18 cellular contexts compared by ENCODE assay signal in the genomic region with DNA sequence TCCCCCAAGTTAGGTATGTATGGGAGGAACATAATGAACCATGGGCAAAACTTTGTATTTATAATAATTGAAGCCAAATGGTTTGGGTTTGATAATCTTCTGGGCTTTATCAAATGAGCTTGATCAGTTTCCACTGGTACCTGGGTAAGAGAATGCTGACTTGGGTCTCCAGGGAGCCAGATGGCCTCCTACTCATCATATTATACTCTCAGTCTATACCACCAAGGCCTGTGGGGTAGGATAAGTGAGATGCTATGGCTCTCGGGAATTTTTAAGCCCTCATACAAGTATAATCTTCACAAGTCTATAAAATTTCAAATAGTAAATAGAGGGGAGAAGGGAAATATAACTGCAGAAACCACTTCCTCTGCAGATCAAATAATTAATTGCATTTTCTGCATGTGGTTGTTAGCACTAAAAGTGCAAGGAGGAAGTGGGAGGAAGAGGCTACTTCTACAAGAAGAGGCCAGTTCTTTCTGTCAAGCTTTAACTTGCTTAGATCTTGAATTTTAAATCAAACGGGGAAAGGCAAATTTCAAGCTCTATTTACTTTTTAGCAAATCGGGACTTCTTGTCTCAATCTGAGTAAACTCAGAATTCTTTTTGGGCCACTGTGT.
DNase-seq lines count a peak whose midpoint lies in the region; ATAC-seq and TF ChIP-seq lines count a peak whose summit lies in the region.
"Had no signal": no experiment of that assay in that cellular context is flagged by ENCODE, and none has a peak within 500 bp of the region (broad histone marks: within the 10 kb centered on the region; RNA-seq: fewer than 3 reads in every experiment).

No MANE protein-coding gene starts in this region.

- H3K23me2 ChIP-seq in H9 (ENCODE audit: insufficient read length, low read depth, low read length, poor library complexity, severe bottlenecking), result no peaks in the 10 kb centered on the region

- H4K5ac ChIP-seq in H9 (ENCODE audit: insufficient read length, low read depth, low read length), result no peak overlapping the region

- no peaks in the 10 kb centered on the region for H3K79me2 ChIP-seq in H9 (ENCODE audit: insufficient read depth, low read length)

- no peaks in the 10 kb centered on the region for H3K4me1 ChIP-seq in H9 (ENCODE audit: insufficient read depth, low read length)
- H3K4me1 ChIP-seq: tibial artery had no signal

- no peaks in the 10 kb centered on the region for H3K79me1 ChIP-seq in H9 (ENCODE audit: insufficient read depth, low read depth, low read length, poor library complexity, severe bottlenecking)

- no peak overlapping the region for H2BK12ac ChIP-seq in H9 (ENCODE audit: insufficient read length, low read depth, low read length)

- H3K36me3 Mint-ChIP-seq in H9 (ENCODE audit: insufficient read depth in 1 of 3, low read depth in 3 of 3), result no peaks in the 10 kb centered on the region
- H3K36me3 Mint-ChIP-seq: activated naive CD8-positive, alpha-beta T cell treated with anti-CD3 and anti-CD28 coated beads, Interleukin-2, amount 10 ng/mL, durations not matched to agents 7 days and 5 days; stimulated activated effector memory CD8-positive, alpha-beta T cell treated with anti-CD3 and anti-CD28 coated beads, Interleukin-12 subunit alpha, Interleukin-12 subunit beta, amount 100 ng/mL, for 72 hours had no signal

- no peak overlapping the region for H2BK5ac ChIP-seq in H9 (ENCODE audit: insufficient read length, low read length)

- H3K27ac Mint-ChIP-seq in H9, result no peak overlapping the region; a peak in 1 of 7 replicates
- H3K27ac Mint-ChIP-seq: activated CD8-positive, alpha-beta T cell treated with anti-CD3 and anti-CD28 coated beads for 36 hours; activated naive CD8-positive, alpha-beta T cell treated with anti-CD3 and anti-CD28 coated beads, Interleukin-2, amount 10 ng/mL, durations not matched to agents 7 days and 5 days; activated T-cell treated with anti-CD3 and anti-CD28 coated beads, Interleukin-2, amount 50 U/mL, for 72 hours; stimulated activated effector memory CD8-positive, alpha-beta T cell treated with anti-CD3 and anti-CD28 coated beads, Interleukin-12 subunit alpha, Interleukin-12 subunit beta, amount 100 ng/mL, for 72 hours had no signal

- H4K91ac ChIP-seq in H9 (ENCODE audit: insufficient read length, low read depth, low read length), result no peak overlapping the region

- H3K18ac ChIP-seq in H9 (ENCODE audit: insufficient read length, low read depth, low read length), result no peak overlapping the region

- no peak overlapping the region for H3K27ac ChIP-seq in H9 (ENCODE audit: insufficient read length, low read depth, low read length)
- H3K27ac ChIP-seq: brain microvascular endothelial cell, tibial artery had no signal

- H3K4me2 ChIP-seq in H9 (ENCODE audit: insufficient read depth, insufficient read length, low read length), result no peak overlapping the region

- no peak overlapping the region for H3K4ac ChIP-seq in H9 (ENCODE audit: low read depth, low read length)

- no peak overlapping the region for H4K8ac ChIP-seq in H9 (replicated peaks; ENCODE audit: insufficient read length, low read depth, low read length)

- H3K27me3 Mint-ChIP-seq in H9 (ENCODE audit: low read depth), result no peaks in the 10 kb centered on the region
- H3K27me3 Mint-ChIP-seq: activated CD8-positive, alpha-beta T cell treated with anti-CD3 and anti-CD28 coated beads for 36 hours; activated naive CD8-positive, alpha-beta T cell treated with anti-CD3 and anti-CD28 coated beads, Interleukin-2, amount 10 ng/mL, durations not matched to agents 7 days and 5 days had no signal

- no peak overlapping the region for H2AK5ac ChIP-seq in H9 (ENCODE audit: insufficient read length, low read length)

- H3T11ph ChIP-seq in H9 (ENCODE audit: low read length), result no peak overlapping the region

- WGBS in H9 (ENCODE audit: extremely low coverage, insufficient read length, low lambda C conversion rate), result no CpG with 5 or more reads among the region's 3 CpGs

- H3K4me3 Mint-ChIP-seq in H9, result no peak overlapping the region
- H3K4me3 Mint-ChIP-seq: activated CD8-positive, alpha-beta T cell treated with anti-CD3 and anti-CD28 coated beads for 36 hours; activated naive CD8-positive, alpha-beta T cell treated with anti-CD3 and anti-CD28 coated beads, Interleukin-2, amount 10 ng/mL, durations not matched to agents 7 days and 5 days; activated T-cell treated with anti-CD3 and anti-CD28 coated beads, Interleukin-2, amount 50 U/mL, for 72 hours; stimulated activated effector memory CD8-positive, alpha-beta T cell treated with anti-CD3 and anti-CD28 coated beads, Interleukin-12 subunit alpha, Interleukin-12 subunit beta, amount 100 ng/mL, for 72 hours had no signal

- no peak overlapping the region for H3K23ac ChIP-seq in H9 (ENCODE audit: insufficient read length, low read depth, low read length)

- DNase-seq in NOMO-1 (lab: John Stamatoyannopoulos, UW; ENCODE audit: unreplicated experiment in 2 of 2) (peak; percentile 30 to 68), H9 (no peak), mesenteric fat pad (ENCODE audit: low spot score) (no peak), NCI-H146 treated with DMSO at 0.1 percent for 48 hours (lab: John Stamatoyannopoulos, UW; ENCODE audit: unreplicated experiment) (no peak)
- DNase-seq: activated CD8-positive, alpha-beta T cell treated with anti-CD3 and anti-CD28 coated beads for 36 hours; activated naive CD8-positive, alpha-beta T cell treated with anti-CD3 and anti-CD28 coated beads, Interleukin-2, amount 10 ng/mL, durations not matched to agents 7 days and 5 days; activated T-cell treated with anti-CD3 and anti-CD28 coated beads, Interleukin-2, amount 50 U/mL, for 72 hours; brain microvascular endothelial cell; C1 segment of cervical spinal cord; left ventricle myocardium superior; MG63; NCI-H526; tibial artery had no signal

- no peak overlapping the region for H3K9ac ChIP-seq in H9 (ENCODE audit: extremely low read depth, insufficient read length, low read length)

- no peak overlapping the region for H2BK20ac ChIP-seq in H9 (ENCODE audit: low read depth, low read length, poor library complexity, severe bottlenecking)

- H2BK120ac ChIP-seq in H9 (ENCODE audit: low read depth, low read length, poor library complexity, severe bottlenecking), result no peak overlapping the region

- H3K56ac ChIP-seq in H9 (ENCODE audit: insufficient read length, low read depth, low read length), result no peak overlapping the region

- H3K27me3 ChIP-seq in H9 (ENCODE audit: insufficient read depth, low read length), result no peaks in the 10 kb centered on the region
- H3K27me3 ChIP-seq: brain microvascular endothelial cell, MG63, tibial artery had no signal

- H3K14ac ChIP-seq in H9 (ENCODE audit: insufficient read depth, low read length), result no peak overlapping the region

- no peaks in the 10 kb centered on the region for H4K20me1 ChIP-seq in H9 (ENCODE audit: control insufficient read depth, insufficient read depth, insufficient read length)

- no peaks in the 10 kb centered on the region for H3K9me3 ChIP-seq in H9 (ENCODE audit: control insufficient read depth, low read depth, low read length)
- H3K9me3 ChIP-seq: MG63, tibial artery had no signal

- ATAC-seq in GM19025 (IDR thresholded peaks at IDR 0.05; ENCODE audit: low read depth, unreplicated experiment), result peak; percentile 62
- peak; percentile 57 for ATAC-seq in HG02798 (IDR thresholded peaks at IDR 0.05; ENCODE audit: poor library complexity, unreplicated experiment)
- ATAC-seq in HG02870 (IDR thresholded peaks at IDR 0.05; ENCODE audit: unreplicated experiment), result no peak
- ATAC-seq: activated CD8-positive, alpha-beta T cell treated with anti-CD3 and anti-CD28 coated beads for 36 hours; activated T-cell treated with anti-CD3 and anti-CD28 coated beads, Interleukin-2, amount 50 U/mL, for 72 hours; HepG2; left ventricle myocardium superior; stimulated activated effector memory CD8-positive, alpha-beta T cell treated with anti-CD3 and anti-CD28 coated beads, Interleukin-12 subunit alpha, Interleukin-12 subunit beta, amount 100 ng/mL, for 72 hours had no signal

- peaks cover 10 to 15% of the 10 kb centered on the region in 2 experiments for H3K4me1 Mint-ChIP-seq in H9

- no peaks in the 10 kb centered on the region for H3K9me3 Mint-ChIP-seq in H9
- H3K9me3 Mint-ChIP-seq: activated naive CD8-positive, alpha-beta T cell treated with anti-CD3 and anti-CD28 coated beads, Interleukin-2, amount 10 ng/mL, durations not matched to agents 7 days and 5 days; activated T-cell treated with anti-CD3 and anti-CD28 coated beads, Interleukin-2, amount 50 U/mL, for 72 hours had no signal

- no peak for TF ChIP-seq CTCF in H9 (conservative IDR thresholded peaks at IDR 0.05)

- no peak overlapping the region for H2AFZ ChIP-seq in H9 (ENCODE audit: low read length)

- H2BK15ac ChIP-seq in H9 (ENCODE audit: low read depth, low read length), result no peak overlapping the region

Comparison
In these comparisons a context has a peak if more than half of its experiments do, and no peak if none do; other contexts are left out.
1. DNase-seq: peak in NOMO-1 (2 of 2); none in H9 (single experiment), mesenteric fat pad (single experiment) and NCI-H146 treated with DMSO at 0.1 percent for 48 hours (single experiment).